ENCODE assay signal across 15 cellular contexts in genomic region chr3:167148121-167148520, GRCh38.
A peak's percentile ranks its signal among the peaks of the same experiment; 100 is the strongest.
DNase-seq lines count a peak whose midpoint lies in the region; FAIRE-seq and TF ChIP-seq lines count a peak whose summit lies in the region.
"Had no signal": no experiment of that assay in that cellular context is flagged by ENCODE, and none has a peak within 500 bp of the region (broad histone marks: within the 10 kb centered on the region; RNA-seq: fewer than 3 reads in every experiment).

No MANE protein-coding gene starts in this region.

- no peaks in the 10 kb centered on the region for H3K27me3 ChIP-seq in neural progenitor cell
- H3K27me3 ChIP-seq: MG63 had no signal

- TF ChIP-seq POLR2A in NB4 (IDR thresholded peaks at IDR 0.05; ENCODE audit: extremely low read depth, insufficient read length), result no peak

- no peaks in the 10 kb centered on the region for H3K4me1 Mint-ChIP-seq in neural progenitor cell

- no peak overlapping the region for H3K4me2 ChIP-seq in neural progenitor cell

- TF ChIP-seq CTCF in NB4 (IDR thresholded peaks at IDR 0.05; ENCODE audit: low read depth, low read length), result no peak
- no peak for TF ChIP-seq CTCF in neural progenitor cell (IDR thresholded peaks at IDR 0.05)
- TF ChIP-seq CTCF in kidney (IDR thresholded peaks at IDR 0.05; ENCODE audit: borderline replicate concordance, extremely low read depth, insufficient read depth), result no peak

- no peak overlapping the region for H3K4me3 Mint-ChIP-seq in neural progenitor cell
- H3K4me3 Mint-ChIP-seq: CD4-positive, alpha-beta T cell had no signal

- FAIRE-seq in kidney (lab: Jason Lieb, UNC), result no peak
- FAIRE-seq: GM19239, H54 had no signal

- DNase-seq in GF-D8 (lab: John Stamatoyannopoulos, UW), result peak; percentile 19
- DNase-seq in NB4 (ENCODE audit: low read depth), result peak; percentile 30
- peak; percentile 36 for DNase-seq in SKM-1 treated with dmso at 0.1 percent for 144 hours (lab: John Stamatoyannopoulos, UW; ENCODE audit: unreplicated experiment)
- no peak for DNase-seq in neural progenitor cell (ENCODE audit: low spot score)
- DNase-seq in superior temporal gyrus (ENCODE audit: extremely low spot score), result no peak
- DNase-seq in kidney, result no peak
- DNase-seq in glomerular visceral epithelial cell (ENCODE audit: extremely low spot score), result no peak
- DNase-seq: CD4-positive, alpha-beta T cell; DMS53; MG63; NCI-H1417; NCI-H187 treated with DMSO at 0.1 percent for 48 hours; NCI-H748 treated with DMSO at 0.1 percent for 48 hours had no signal

- no peaks in the 10 kb centered on the region for H3K9me3 Mint-ChIP-seq in neural progenitor cell

- H3K27ac Mint-ChIP-seq in neural progenitor cell, result no peak overlapping the region
- H3K27ac Mint-ChIP-seq: CD4-positive, alpha-beta T cell had no signal

- H3K36me3 ChIP-seq in neural progenitor cell (no peaks in the 10 kb centered on the region), kidney (ENCODE audit: control insufficient read depth in 1 of 2, insufficient read depth in 2 of 2, low read length in 2 of 2) (no peaks in the 10 kb centered on the region)
- H3K36me3 ChIP-seq: MG63 had no signal

- H3K27me3 Mint-ChIP-seq in neural progenitor cell (ENCODE audit: insufficient read depth, low read depth), result no peaks in the 10 kb centered on the region
- H3K27me3 Mint-ChIP-seq: CD4-positive, alpha-beta T cell had no signal

- no peaks in the 10 kb centered on the region for H3K79me2 ChIP-seq in neural progenitor cell (ENCODE audit: low read depth)

- H3K4me3 ChIP-seq in NB4 (ENCODE audit: low read depth, low read length) (no peak overlapping the region), neural progenitor cell (no peak overlapping the region), kidney (ENCODE audit: low read length in 2 of 2) (no peak overlapping the region)
- H3K4me3 ChIP-seq: MG63 had no signal

- peak overlapping the region; percentile 28 for H2AFZ ChIP-seq in neural progenitor cell (replicated peaks)

- no peaks in the 10 kb centered on the region for H3K36me3 Mint-ChIP-seq in neural progenitor cell

- H3K9ac ChIP-seq in neural progenitor cell (no peak overlapping the region), kidney (ENCODE audit: low read length in 2 of 2) (no peak overlapping the region)

- H3K4me1 ChIP-seq in neural progenitor cell, result no peaks in the 10 kb centered on the region
- no peaks in the 10 kb centered on the region for H3K4me1 ChIP-seq in kidney (ENCODE audit: control insufficient read depth in 1 of 2, insufficient read depth in 1 of 2, low read depth in 1 of 2, low read length in 2 of 2)

- intact Hi-C loops in kidney (cut with DNase I), result no loop called here

- no peaks in the 10 kb centered on the region for H3F3A ChIP-seq in neural progenitor cell (ENCODE audit: low read depth)

- H3K9me3 ChIP-seq in neural progenitor cell (ENCODE audit: low read depth) (no peaks in the 10 kb centered on the region), kidney (ENCODE audit: control insufficient read depth in 1 of 2, low read length in 2 of 2) (no peaks in the 10 kb centered on the region)
- H3K9me3 ChIP-seq: MG63 had no signal

- H3K27ac ChIP-seq in neural progenitor cell, result no peak overlapping the region
- no peak overlapping the region for H3K27ac ChIP-seq in kidney (ENCODE audit: low read depth in 2 of 2, low read length in 2 of 2)

- no peaks in the 10 kb centered on the region for H4K20me1 ChIP-seq in neural progenitor cell (ENCODE audit: low read depth)

Comparison
In these comparisons a context has a peak if more than half of its experiments do, and no peak if none do; other contexts are left out.
1. DNase-seq: peak in GF-D8 (single experiment), NB4 (single experiment) and SKM-1 treated with dmso at 0.1 percent for 144 hours (single experiment); none in neural progenitor cell (single experiment), superior temporal gyrus (single experiment), kidney (single experiment) and glomerular visceral epithelial cell (single experiment).